Comparison of ENCODE assay signal across 22 cellular contexts in genomic region chr6:41718828-41719227, GRCh38. TPM values are rescaled to one million over a fixed set of nuclear protein-coding genes. Genes with fewer than 3 reads are reported as not detected.
DNase-seq lines count a peak whose midpoint lies in the region; ATAC-seq, FAIRE-seq and TF ChIP-seq lines count a peak whose summit lies in the region.
"Had no signal": no experiment of that assay in that cellular context is flagged by ENCODE, and none has a peak within 500 bp of the region (broad histone marks: within the 10 kb centered on the region; RNA-seq: fewer than 3 reads in every experiment).

No MANE protein-coding gene starts in this region.

- H2AFZ ChIP-seq in OCI-LY7 (ENCODE audit: low read length) (no peak overlapping the region), keratinocyte (ENCODE audit: control insufficient read depth, low read length) (no peak overlapping the region)

- no peak for ATAC-seq in stimulated activated memory B cell treated with anti-CD40 and anti-IgM and Interleukin-4, amounts not matched to agents 10 μg/mL and 1 μg/mL and 100 μg/mL, for 72 hours
- no peak for ATAC-seq in body of pancreas
- ATAC-seq: Panc1 had no signal

- FAIRE-seq in keratinocyte (lab: Jason Lieb, UNC): no peak
- FAIRE-seq: G401.6 had no signal

- BruUV-seq in OCI-LY7 (replicated peaks; lab: Mats Ljungman, UMichigan): no TSS peak

- dilution Hi-C loops in keratinocyte (cut with MboI; ENCODE audit: extremely low pct_ligation_motif_present, low sequenced_read_pairs): no loop called here

- H3K27ac Mint-ChIP-seq in stimulated activated memory B cell treated with anti-CD40 and anti-IgM and Interleukin-4, amounts not matched to agents 10 μg/mL and 1 μg/mL and 100 μg/mL, for 72 hours: peak overlapping the region; percentile 95

- H3K79me2 ChIP-seq in OCI-LY7 (ENCODE audit: insufficient read depth, low read depth, low read length) (peaks cover 82% of the 10 kb centered on the region), keratinocyte (ENCODE audit: control insufficient read depth, insufficient read depth, low read length) (no peaks in the 10 kb centered on the region)

- POLR2A ChIA-PET in OCI-LY7 (lab: Charles Lee): interaction anchor here (3.8 to 6.5 kb wide), 2 partner anchors 13 to 15 kb away, joined by 19 to 65 read pairs; no protein-coding TSS in a partner anchor

- no peaks in the 10 kb centered on the region for H3K9me2 ChIP-seq in OCI-LY7 (ENCODE audit: insufficient read depth, low read length)

- TF ChIP-seq CTCF in OCI-LY7 (conservative IDR thresholded peaks at IDR 0.05; ENCODE audit: low read length) (no peak), keratinocyte (optimal IDR thresholded peaks at IDR 0.05 in 1 of 3, IDR thresholded peaks at IDR 0.05 in 1 of 3, conservative IDR thresholded peaks at IDR 0.05 in 1 of 3; ENCODE audit: extremely low read depth in 1 of 3, insufficient read depth in 2 of 3, low read length in 3 of 3) (no peak), body of pancreas (IDR thresholded peaks at IDR 0.05) (no peak)

- 79 to 88% methylated on average over 4 to 5 of the region's 5 CpGs for WGBS in body of pancreas, 2 donors

- peaks cover 9% of the 10 kb centered on the region; the same call in 1 of the 2 replicates for H3K36me3 ChIP-seq in OCI-LY7 (ENCODE audit: insufficient read depth, low read length)
- no peaks in the 10 kb centered on the region for H3K36me3 ChIP-seq in keratinocyte (ENCODE audit: control insufficient read depth in 2 of 2, extremely low read depth in 1 of 2, insufficient read depth in 2 of 2, low read length in 2 of 2)
- no peaks in the 10 kb centered on the region for H3K36me3 ChIP-seq in body of pancreas (replicated peaks in 1 of 2; ENCODE audit: insufficient read depth in 1 of 2, low read depth in 2 of 2)

- peaks cover 96% of the 10 kb centered on the region for H3K4me1 ChIP-seq in OCI-LY7 (ENCODE audit: insufficient read depth, low read length, poor library complexity, severe bottlenecking)
- peaks cover 47% of the 10 kb centered on the region for H3K4me1 ChIP-seq in keratinocyte (ENCODE audit: control insufficient read depth, extremely low read depth, insufficient read depth, low read length)
- peaks cover 33% of the 10 kb centered on the region for H3K4me1 ChIP-seq in body of pancreas

- H3K9me3 ChIP-seq in OCI-LY7 (ENCODE audit: low read length) (no peaks in the 10 kb centered on the region), keratinocyte (ENCODE audit: control insufficient read depth, low read depth, low read length) (no peaks in the 10 kb centered on the region), body of pancreas (no peaks in the 10 kb centered on the region)
- H3K9me3 ChIP-seq: Caco-2 had no signal

- peak overlapping the region; percentile 59; the same call in 1 of the 2 replicates for H3K4me2 ChIP-seq in OCI-LY7 (ENCODE audit: low read length)
- H3K4me2 ChIP-seq in keratinocyte (ENCODE audit: control insufficient read depth, extremely low read depth, insufficient read depth, low read depth, low read length): peak overlapping the region; percentile 65

- H3K27me3 ChIP-seq in keratinocyte (ENCODE audit: control insufficient read depth, extremely low read depth, insufficient read depth, low read length): no peaks in the 10 kb centered on the region
- H3K27me3 ChIP-seq in body of pancreas: no peaks in the 10 kb centered on the region

- H3K27ac ChIP-seq in OCI-LY7 (ENCODE audit: low read depth, low read length, poor library complexity, severe bottlenecking) (no peak overlapping the region), keratinocyte (ENCODE audit: control insufficient read depth, insufficient read depth, low read length) (no peak overlapping the region), body of pancreas (no peak overlapping the region)
- H3K27ac ChIP-seq: 22Rv1 had no signal

- no peaks in the 10 kb centered on the region for H3K9me1 ChIP-seq in keratinocyte (ENCODE audit: control insufficient read depth, extremely low read depth, insufficient read depth, low read length)

- DNase-seq in NCI-H510A treated with DMSO at 0.1 percent for 48 hours (lab: John Stamatoyannopoulos, UW): peak; percentile 37
- DNase-seq in NCI-H510A (lab: John Stamatoyannopoulos, UW): no peak
- DNase-seq in OCI-LY7 (ENCODE audit: low spot score): no peak
- no peak for DNase-seq in keratinocyte (ENCODE audit: low read depth, low spot score)
- DNase-seq in AG20443 (ENCODE audit: low spot score): no peak
- no peak for DNase-seq in DMS 273 (lab: John Stamatoyannopoulos, UW; ENCODE audit: unreplicated experiment)
- DNase-seq in body of pancreas: no peak
- DNase-seq: Caco-2, GOT3, KBM-7, NCI-H1048, NCI-H146, NCI-H2081 treated with DMSO at 0.1 percent for 48 hours, NCI-H2227 treated with DMSO at 0.1 percent for 48 hours, NCI-H526 treated with DMSO at 0.1 percent for 48 hours, Right ventricle myocardium superior had no signal

- H3K4me3 ChIP-seq in OCI-LY7 (ENCODE audit: low read depth, low read length, poor library complexity, severe bottlenecking): no peak overlapping the region
- peak overlapping the region in 1 of 3 experiments; percentile 16 for H3K4me3 ChIP-seq in keratinocyte (ENCODE audit: control insufficient read depth in 2 of 3, extremely low read depth in 1 of 3, insufficient read depth in 2 of 3, low read depth in 1 of 3, low read length in 3 of 3)
- H3K4me3 ChIP-seq in body of pancreas: no peak overlapping the region

- H3K27me3 Mint-ChIP-seq in stimulated activated memory B cell treated with anti-CD40 and anti-IgM and Interleukin-4, amounts not matched to agents 10 μg/mL and 1 μg/mL and 100 μg/mL, for 72 hours: no peaks in the 10 kb centered on the region

- intact Hi-C loops in OCI-LY7 (cut with micrococcal nuclease; ENCODE audit: unreplicated experiment): no loop called here
- intact Hi-C loops in body of pancreas (cut with DNase I): no loop called here

- peaks cover 100% of the 10 kb centered on the region for H3K4me1 Mint-ChIP-seq in stimulated activated memory B cell treated with anti-CD40 and anti-IgM and Interleukin-4, amounts not matched to agents 10 μg/mL and 1 μg/mL and 100 μg/mL, for 72 hours

- TF ChIP-seq POLR2A in body of pancreas (IDR thresholded peaks at IDR 0.05): no peak

- H4K20me1 ChIP-seq in OCI-LY7 (ENCODE audit: insufficient read depth, low read length) (no peaks in the 10 kb centered on the region; the same call in 1 of the 2 replicates), keratinocyte (ENCODE audit: control insufficient read depth, extremely low read depth, insufficient read depth, low read length) (no peaks in the 10 kb centered on the region)

- CTCF ChIA-PET in OCI-LY7 (lab: Charles Lee; ENCODE audit: unreplicated experiment): interaction anchor here (2.2 kb wide), 1 partner anchor 11 kb away, joined by 9 read pairs; no protein-coding TSS in a partner anchor

- H3K36me3 Mint-ChIP-seq in stimulated activated memory B cell treated with anti-CD40 and anti-IgM and Interleukin-4, amounts not matched to agents 10 μg/mL and 1 μg/mL and 100 μg/mL, for 72 hours: peaks cover 17% of the 10 kb centered on the region

- no peak overlapping the region for H3K4me3 Mint-ChIP-seq in stimulated activated memory B cell treated with anti-CD40 and anti-IgM and Interleukin-4, amounts not matched to agents 10 μg/mL and 1 μg/mL and 100 μg/mL, for 72 hours
- H3K4me3 Mint-ChIP-seq: CD14-positive monocyte had no signal

- no peaks in the 10 kb centered on the region for H3K9me3 Mint-ChIP-seq in stimulated activated memory B cell treated with anti-CD40 and anti-IgM and Interleukin-4, amounts not matched to agents 10 μg/mL and 1 μg/mL and 100 μg/mL, for 72 hours
- H3K9me3 Mint-ChIP-seq: CD14-positive monocyte had no signal

- no peak overlapping the region for H3K9ac ChIP-seq in keratinocyte (ENCODE audit: control insufficient read depth, extremely low read depth, insufficient read depth, low read length)

RNA-seq across cellular contexts. Expression of gene TFEB, which starts 16.6 kb away (rescaled TPM):
- 25.3 and 36.8 TPM in 2 replicates for total RNA-seq in OCI-LY7 (2014; rRNA removed; shearing (Covaris generic))
- total RNA-seq in OCI-LY7 (2022) (48.6 and 60.0 TPM in 2 replicates), body of pancreas (10 to 100 TPM in 1 of 2 donors, 1 to 10 TPM in 1; 4.9 to 10.1 TPM)
- polyA plus RNA-seq in keratinocyte: 3.0 to 10.3 TPM (median 4.3 TPM) in 3 replicates
- 3.4 TPM for polyA plus RNA-seq in keratinocyte (2011; ENCODE audit: low read depth)
- 4.2 and 5.5 TPM in 2 replicates for polyA plus RNA-seq in keratinocyte (2011; cell fraction: cytosol; rRNA removed)
- polyA plus RNA-seq in keratinocyte (2011; cell fraction: nucleus; rRNA removed): 7.6 and 8.9 TPM in 2 replicates
- polyA plus RNA-seq in keratinocyte (2012; ENCODE audit: low replicate concordance): 4.4 and 8.7 TPM in 2 replicates
- polyA minus RNA-seq in keratinocyte: 3.6 to 12.2 TPM (median 8.6 TPM) in 3 replicates
- 10.2 TPM for polyA minus RNA-seq in keratinocyte (2011; cell fraction: cytosol; rRNA and poly(A)+ RNA removed)
- polyA minus RNA-seq in keratinocyte (2011; cell fraction: nucleus; rRNA and poly(A)+ RNA removed): 6.7 and 9.1 TPM in 2 replicates

RNA-seq across cellular contexts. Expression of gene PGC, which starts 28.4 kb away (rescaled TPM):
- total RNA-seq in OCI-LY7 (2014; rRNA removed; shearing (Covaris generic)): not detected in 2 replicates
- total RNA-seq in OCI-LY7 (2022): not detected in 2 replicates
- not detected in 3 replicates for polyA plus RNA-seq in keratinocyte
- not detected for polyA plus RNA-seq in keratinocyte (2011; ENCODE audit: low read depth)
- polyA plus RNA-seq in keratinocyte (2011; cell fraction: cytosol; rRNA removed): not detected in 2 replicates
- polyA plus RNA-seq in keratinocyte (2011; cell fraction: nucleus; rRNA removed): not detected in 2 replicates
- polyA plus RNA-seq in keratinocyte (2012; ENCODE audit: low replicate concordance): not detected in 2 replicates
- not detected in 3 replicates for polyA minus RNA-seq in keratinocyte
- not detected for polyA minus RNA-seq in keratinocyte (2011; cell fraction: cytosol; rRNA and poly(A)+ RNA removed)
- polyA minus RNA-seq in keratinocyte (2011; cell fraction: nucleus; rRNA and poly(A)+ RNA removed): not detected in 2 replicates
- 10 to 100 TPM; 48.8 to 91.1 TPM for total RNA-seq in body of pancreas
- total RNA-seq: M059J, Right ventricle myocardium superior had no signal
- polyA plus RNA-seq: CD14-positive monocyte had no signal

Comparison
In these comparisons a context has a peak if more than half of its experiments do, and no peak if none do; other contexts are left out.
1. RNA of gene PGC, which starts 28.4 kb away (total RNA-seq): 48.8 to 91.1 TPM in body of pancreas; not detected in OCI-LY7; every median in the first group is over 10 times any median in the second.